Comparison of ENCODE assay signal across 14 cellular contexts in the genomic region with DNA sequence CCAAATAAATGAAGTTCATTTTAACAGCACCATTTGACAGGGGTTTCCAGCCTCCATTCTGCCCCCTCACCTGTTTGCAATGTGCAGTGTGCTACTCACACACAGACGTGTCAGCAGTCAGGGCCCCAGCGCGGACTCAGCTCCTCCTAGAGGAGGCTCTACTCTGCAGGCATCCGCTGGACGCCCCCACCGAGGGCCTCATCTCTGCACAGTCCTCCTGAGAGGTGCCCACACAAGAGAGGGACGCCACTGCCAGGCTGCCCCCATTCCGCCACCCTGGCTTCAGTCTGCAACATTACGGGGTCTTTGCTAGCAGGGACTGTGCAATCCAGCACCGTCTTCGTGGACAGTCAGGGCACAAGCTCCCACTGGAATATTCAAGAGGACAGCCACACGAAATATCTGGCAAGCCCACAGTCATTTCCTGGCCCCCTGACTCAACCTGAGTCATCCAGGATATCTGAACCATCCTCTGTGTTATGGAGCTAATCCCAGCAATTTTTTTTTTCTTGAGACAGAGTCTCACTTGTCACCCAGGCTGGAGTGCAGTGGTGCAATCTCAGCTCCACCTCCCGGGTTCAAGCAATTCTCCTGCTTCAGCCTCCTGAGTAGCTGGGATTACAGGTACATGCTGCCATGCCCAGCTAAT.
DNase-seq lines count a peak whose midpoint lies in the region; ATAC-seq and TF ChIP-seq lines count a peak whose summit lies in the region.
"Had no signal": no experiment of that assay in that cellular context is flagged by ENCODE, and none has a peak within 500 bp of the region (broad histone marks: within the 10 kb centered on the region; RNA-seq: fewer than 3 reads in every experiment).

No MANE protein-coding gene starts in this region.

- H3K9me2 ChIP-seq in GM23338 (ENCODE audit: insufficient read depth), result no peaks in the 10 kb centered on the region

- H3K79me2 ChIP-seq in GM23338 (replicated peaks; ENCODE audit: insufficient read depth), result no peaks in the 10 kb centered on the region
- H3K79me2 ChIP-seq in fibroblast of lung (ENCODE audit: control insufficient read depth, insufficient read depth, low read length), result no peaks in the 10 kb centered on the region

- TF ChIP-seq POLR2A in tibial nerve (IDR thresholded peaks at IDR 0.05), result no peak

- H3K4me3 Mint-ChIP-seq in GM23338, result no peak overlapping the region
- H3K4me3 Mint-ChIP-seq: nephron had no signal

- H3K4me2 ChIP-seq in GM23338, result no peak overlapping the region
- no peak overlapping the region for H3K4me2 ChIP-seq in fibroblast of lung (ENCODE audit: extremely low read depth, insufficient read depth, low read length)

- intact Hi-C loops in upper lobe of right lung (cut with DNase I), result no loop called here

- H3K36me3 ChIP-seq in GM23338 (ENCODE audit: insufficient read depth) (no peaks in the 10 kb centered on the region), fibroblast of lung (ENCODE audit: control insufficient read depth, insufficient read depth, low read length) (no peaks in the 10 kb centered on the region), upper lobe of right lung (no peaks in the 10 kb centered on the region), tibial nerve (no peaks in the 10 kb centered on the region)
- H3K36me3 ChIP-seq: ascending aorta, heart right ventricle had no signal

- H3K4me1 Mint-ChIP-seq in GM23338, result no peaks in the 10 kb centered on the region
- H3K4me1 Mint-ChIP-seq: nephron had no signal

- H3K27ac Mint-ChIP-seq in GM23338, result no peak overlapping the region
- H3K27ac Mint-ChIP-seq: nephron had no signal

- DNase-seq in GM23338 (ENCODE audit: low spot score) (no peak), RKO (ENCODE audit: low spot score) (peak; percentile 70), fibroblast of lung (ENCODE audit: low read depth in 2 of 2) (peak; percentile 56 to 94), upper lobe of right lung (no peak), tibial nerve (ENCODE audit: low spot score in 2 of 2) (no peak), cerebellar cortex (ENCODE audit: low spot score) (no peak)
- DNase-seq: activated T-cell treated with anti-CD3 and anti-CD28 coated beads, Interleukin-2, amount 50 U/mL, for 48 hours; Caco-2; effector memory CD4-positive, alpha-beta T cell; heart right ventricle; NCI-H2107 had no signal

- H3K27ac ChIP-seq in GM23338 (ENCODE audit: low read depth) (no peak overlapping the region), fibroblast of lung (ENCODE audit: insufficient read depth, low read length) (no peak overlapping the region), upper lobe of right lung (no peak overlapping the region), tibial nerve (no peak overlapping the region)
- H3K27ac ChIP-seq: ascending aorta, heart right ventricle had no signal

- H3K27me3 Mint-ChIP-seq in GM23338 (ENCODE audit: insufficient read depth, low read depth, poor library complexity), result peaks cover 5% of the 10 kb centered on the region

- H3K4me3 ChIP-seq in GM23338, result no peak overlapping the region
- no peak overlapping the region for H3K4me3 ChIP-seq in fibroblast of lung (replicated peaks in 1 of 4; ENCODE audit: control extremely low read depth in 1 of 4, insufficient read depth in 1 of 4, low read depth in 3 of 4, low read length in 4 of 4)
- no peak overlapping the region for H3K4me3 ChIP-seq in upper lobe of right lung
- no peak overlapping the region for H3K4me3 ChIP-seq in tibial nerve
- H3K4me3 ChIP-seq: ascending aorta, heart right ventricle had no signal

- peaks cover 2% of the 10 kb centered on the region; the same call in 1 of the 3 replicates for H3K9me3 Mint-ChIP-seq in GM23338
- H3K9me3 Mint-ChIP-seq: nephron had no signal

- no peaks in the 10 kb centered on the region; the same call in 2 of the 3 replicates for H3K36me3 Mint-ChIP-seq in GM23338 (ENCODE audit: low read depth)

- H3K27me3 ChIP-seq in GM23338 (ENCODE audit: insufficient read depth) (no peaks in the 10 kb centered on the region), fibroblast of lung (ENCODE audit: control insufficient read depth, insufficient read depth, low read length) (no peaks in the 10 kb centered on the region), upper lobe of right lung (no peaks in the 10 kb centered on the region), tibial nerve (no peaks in the 10 kb centered on the region)
- H3K27me3 ChIP-seq: ascending aorta, heart right ventricle had no signal

- H3F3A ChIP-seq in GM23338 (replicated peaks; ENCODE audit: low read depth), result no peaks in the 10 kb centered on the region

- peak; percentile 31; the same call in 1 of the 3 replicates for ATAC-seq in GM23338
- ATAC-seq in upper lobe of right lung, result peak; percentile 20
- ATAC-seq in HG03159 (IDR thresholded peaks at IDR 0.05; ENCODE audit: unreplicated experiment), result no peak
- ATAC-seq: heart right ventricle had no signal

- TF ChIP-seq CTCF in GM23338 (conservative IDR thresholded peaks at IDR 0.05; ENCODE audit: low read depth in 2 of 2) (0 out of 4 replicates have a peak, but pooled peaks of 1 of the 2 experiments have one; percentile 3), fibroblast of lung (conservative IDR thresholded peaks at IDR 0.05 in 1 of 2, IDR thresholded peaks at IDR 0.05 in 1 of 2; ENCODE audit: low read depth in 1 of 2, low read length in 2 of 2) (no peak), upper lobe of right lung (IDR thresholded peaks at IDR 0.05) (no peak), tibial nerve (IDR thresholded peaks at IDR 0.05) (no peak)

- no peak overlapping the region for H3K9ac ChIP-seq in fibroblast of lung (ENCODE audit: insufficient read depth, low read length)

- WGBS in tibial nerve, 2 donors, result 86 to 90% methylated on average over 13 of the region's 13 CpGs

- H2AFZ ChIP-seq in GM23338, result no peak overlapping the region
- H2AFZ ChIP-seq in fibroblast of lung (ENCODE audit: low read length), result no peak overlapping the region

- H3K9me3 ChIP-seq in fibroblast of lung (ENCODE audit: control insufficient read depth, insufficient read depth, low read depth, low read length) (no peaks in the 10 kb centered on the region), upper lobe of right lung (no peaks in the 10 kb centered on the region), tibial nerve (peaks cover 0 to 10% (median 0%) of the 10 kb centered on the region in 4 donors)
- H3K9me3 ChIP-seq: ascending aorta, Caco-2 had no signal

- H3K4me1 ChIP-seq in GM23338 (ENCODE audit: insufficient read depth) (no peaks in the 10 kb centered on the region), fibroblast of lung (ENCODE audit: control insufficient read depth, extremely low read depth, insufficient read depth, low read length) (no peaks in the 10 kb centered on the region), upper lobe of right lung (no peaks in the 10 kb centered on the region), tibial nerve (no peaks in the 10 kb centered on the region)
- H3K4me1 ChIP-seq: ascending aorta, Caco-2, heart right ventricle had no signal

- no peak for TF ChIP-seq EP300 in tibial nerve (IDR thresholded peaks at IDR 0.05)

- H4K20me1 ChIP-seq in GM23338 (replicated peaks; ENCODE audit: insufficient read depth) (no peaks in the 10 kb centered on the region), fibroblast of lung (ENCODE audit: control insufficient read depth, extremely low read depth, insufficient read depth, low read length) (no peaks in the 10 kb centered on the region)

TF ChIP-seq in GM23338, 12 proteins besides CTCF, POLR2A, EP300 and RAD21 (continues in another document):
- TF ChIP-seq ZNF331 (CRISPR knock-in tag; IDR thresholded peaks at IDR 0.05; ENCODE audit: low read depth) (no peak), EZH2 (IDR thresholded peaks at IDR 0.05; ENCODE audit: low read depth, unreplicated experiment) (no peak), EZH2phosphoT487 (IDR thresholded peaks at IDR 0.05; ENCODE audit: unreplicated experiment) (no peak), POLR2AphosphoS5 (IDR thresholded peaks at IDR 0.05; ENCODE audit: low read depth) (no peak)
- TF ChIP-seq, protein P1, sequence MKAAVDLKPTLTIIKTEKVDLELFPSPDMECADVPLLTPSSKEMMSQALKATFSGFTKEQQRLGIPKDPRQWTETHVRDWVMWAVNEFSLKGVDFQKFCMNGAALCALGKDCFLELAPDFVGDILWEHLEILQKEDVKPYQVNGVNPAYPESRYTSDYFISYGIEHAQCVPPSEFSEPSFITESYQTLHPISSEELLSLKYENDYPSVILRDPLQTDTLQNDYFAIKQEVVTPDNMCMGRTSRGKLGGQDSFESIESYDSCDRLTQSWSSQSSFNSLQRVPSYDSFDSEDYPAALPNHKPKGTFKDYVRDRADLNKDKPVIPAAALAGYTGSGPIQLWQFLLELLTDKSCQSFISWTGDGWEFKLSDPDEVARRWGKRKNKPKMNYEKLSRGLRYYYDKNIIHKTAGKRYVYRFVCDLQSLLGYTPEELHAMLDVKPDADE (IDR thresholded peaks at IDR 0.05), result no peak

Comparison
In these comparisons a context has a peak if more than half of its experiments do, and no peak if none do; other contexts are left out.
1. DNase-seq: peak in RKO (single experiment) and fibroblast of lung (2 of 2); none in GM23338 (single experiment), upper lobe of right lung (single experiment), tibial nerve (0 of 2) and cerebellar cortex (single experiment).